Comparison of ENCODE assay signal across 8 cellular contexts in the genomic region with DNA sequence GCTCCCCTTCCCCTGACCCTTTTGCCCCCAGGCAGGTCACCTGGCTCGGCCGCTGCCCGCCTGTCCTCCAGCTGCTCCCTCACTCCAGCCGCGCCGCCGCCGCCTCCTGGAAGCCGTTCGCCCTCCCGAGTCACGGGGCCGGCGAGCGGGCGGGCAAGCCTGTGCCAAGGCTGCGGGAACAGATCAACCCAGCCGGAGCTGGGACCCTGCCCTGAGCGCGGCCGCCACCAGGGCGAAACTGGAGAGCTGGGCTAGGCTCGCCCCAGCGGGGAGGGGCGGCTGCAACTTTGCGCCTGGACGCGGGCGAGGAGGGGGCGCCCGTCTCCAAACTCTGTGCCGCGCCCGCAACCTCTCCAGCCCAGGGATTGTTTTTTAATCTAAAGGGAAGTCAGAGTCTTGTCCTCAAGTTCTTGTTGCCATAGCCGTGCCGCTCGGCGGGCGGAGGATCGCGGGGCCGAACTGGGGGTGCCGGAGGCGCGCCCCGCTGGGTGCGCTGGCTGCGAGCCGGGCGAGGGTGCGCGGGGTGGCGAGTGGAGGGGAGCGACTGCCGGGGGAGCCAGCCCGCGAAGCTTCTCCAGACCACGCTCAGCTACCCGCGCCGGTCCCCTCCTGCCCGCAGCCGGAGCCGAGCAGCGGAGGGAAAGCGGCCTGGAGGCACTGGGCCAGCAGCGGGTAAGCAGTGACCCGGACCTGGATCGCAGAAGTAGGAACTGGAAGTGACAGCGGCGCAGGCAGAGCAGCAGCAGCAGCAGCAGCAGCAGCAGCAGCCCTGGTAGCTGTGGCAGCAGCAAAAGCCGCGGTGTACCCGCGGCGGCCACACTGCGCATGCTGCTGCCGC. TPM values are rescaled to one million over a fixed set of nuclear protein-coding genes. Genes with fewer than 3 reads are reported as not detected.
DNase-seq lines count a peak whose midpoint lies in the region; ATAC-seq and TF ChIP-seq lines count a peak whose summit lies in the region.

No MANE protein-coding gene starts in this region.

- H2AFZ ChIP-seq in PC-9: peak overlapping the region; percentile 92

- no peak overlapping the region for H3K27ac ChIP-seq in PC-9
- peak overlapping the region; percentile 86 for H3K27ac ChIP-seq in neutrophil

- CTCF ChIA-PET in PC-9 (lab: Charles Lee): no interaction called here

- no peaks in the 10 kb centered on the region for H3K36me3 ChIP-seq in PC-9 (ENCODE audit: low read depth)
- no peaks in the 10 kb centered on the region for H3K36me3 ChIP-seq in neutrophil

- H3K9me2 ChIP-seq in PC-9 (ENCODE audit: insufficient read depth): no peaks in the 10 kb centered on the region; the same call in 1 of the 2 replicates

- H3K9me3 ChIP-seq in PC-9 (ENCODE audit: insufficient read depth, low read depth) (no peaks in the 10 kb centered on the region), neutrophil (no peaks in the 10 kb centered on the region)

- intact Hi-C loops in PC-9 (cut with micrococcal nuclease; ENCODE audit: unreplicated experiment): no loop called here

- TF ChIP-seq CTCF in PC-9 (conservative IDR thresholded peaks at IDR 0.05) (no peak; the same call in 1 of the 2 replicates), neutrophil (IDR thresholded peaks at IDR 0.05) (peak; percentile 30)

- H3F3A ChIP-seq in PC-9 (ENCODE audit: insufficient read depth, low read depth): peaks cover 7% of the 10 kb centered on the region; the same call in 1 of the 2 replicates

- H4K20me1 ChIP-seq in PC-9 (ENCODE audit: insufficient read depth): no peaks in the 10 kb centered on the region

- POLR2A ChIA-PET in PC-9 (lab: Charles Lee; ENCODE audit: unreplicated experiment): interaction anchor here (0.6 kb wide), 1 partner anchor 24 kb away, joined by 3 read pairs; no protein-coding TSS in a partner anchor

- H3K79me2 ChIP-seq in PC-9 (ENCODE audit: low read depth): no peaks in the 10 kb centered on the region

- ATAC-seq in GM19455 (IDR thresholded peaks at IDR 0.05; ENCODE audit: unreplicated experiment) (peak; percentile 76), HG03460 (IDR thresholded peaks at IDR 0.05; ENCODE audit: unreplicated experiment) (peak; percentile 59)

- H3K4me2 ChIP-seq in PC-9: peak overlapping the region; percentile 83

- peak; percentile 56 for DNase-seq in D341Med (ENCODE audit: low spot score)
- peak in 1 of 2 experiments; percentile 16 for DNase-seq in PC-9
- DNase-seq in activated naive CD4-positive, alpha-beta T cell treated with Interleukin-2 at 50 U/mL for 16 hours: peak; percentile 58
- peak; percentile 52 for DNase-seq in globus pallidus (ENCODE audit: low spot score)
- no peak for DNase-seq in OCI-M2 (lab: John Stamatoyannopoulos, UW; ENCODE audit: unreplicated experiment)

- H3K4me1 ChIP-seq in PC-9 (replicated peaks; ENCODE audit: insufficient read depth) (peaks cover 12% of the 10 kb centered on the region), neutrophil (ENCODE audit: control insufficient read depth in 1 of 2, insufficient read depth in 1 of 2, low read depth in 1 of 2, low read length in 1 of 2) (peaks cover 27 to 29% of the 10 kb centered on the region in 2 experiments)

- H3K27me3 ChIP-seq in PC-9 (ENCODE audit: insufficient read depth, low read depth): no peaks in the 10 kb centered on the region
- H3K27me3 ChIP-seq in neutrophil: no peaks in the 10 kb centered on the region

- peak overlapping the region; percentile 73 for H3K4me3 ChIP-seq in PC-9
- H3K4me3 ChIP-seq in neutrophil (ENCODE audit: low read depth in 1 of 2, low read length in 1 of 2): peak overlapping the region; percentile 59 to 60

- no TSS peak for BruUV-seq in PC-9 (replicated peaks; lab: Mats Ljungman, UMichigan)

RNA-seq across cellular contexts. Expression of a gene that starts 13.4 kb away (rescaled TPM):
- 0.08 and 0.09 TPM in 2 replicates for total RNA-seq in PC-9 (2021)
